24 cellular contexts compared by ENCODE assay signal in genomic region chr22:19394274-19395050, GRCh38.
"Had no signal": no experiment of that assay in that cellular context is flagged by ENCODE, and none has a peak within 500 bp of the region (broad histone marks: within the 10 kb centered on the region; RNA-seq: fewer than 3 reads in every experiment).

No MANE protein-coding gene starts in this region.

- H3K27ac Mint-ChIP-seq: activated B cell treated with CpG ODN at 0.5 μM for 24 hours; activated CD4-positive, alpha-beta T cell treated with anti-CD3 and anti-CD28 coated beads, Interleukin-2, amount 10 ng/mL, durations not matched to agents 7 days and 5 days; activated CD8-positive, alpha-beta T cell treated with anti-CD3 and anti-CD28 coated beads for 36 hours; activated naive CD4-positive, alpha-beta T cell treated with anti-CD3 and anti-CD28 coated beads, Interleukin-2, amount 50 U/mL, for 72 hours; activated naive CD8-positive, alpha-beta T cell treated with anti-CD3 and anti-CD28 coated beads, Interleukin-2, amount 50 U/mL, for 24 hours; activated T-cell treated with anti-CD3 and anti-CD28 coated beads, Interleukin-2, amount 50 U/mL, for 24 hours had no signal

- H3K4me3 Mint-ChIP-seq: activated B cell treated with CpG ODN at 0.5 μM for 24 hours; activated CD4-positive, alpha-beta T cell treated with anti-CD3 and anti-CD28 coated beads, Interleukin-2, amount 10 ng/mL, durations not matched to agents 7 days and 5 days; activated CD8-positive, alpha-beta T cell treated with anti-CD3 and anti-CD28 coated beads for 36 hours; activated naive CD8-positive, alpha-beta T cell treated with anti-CD3 and anti-CD28 coated beads, Interleukin-2, amount 50 U/mL, for 24 hours; activated T-cell treated with anti-CD3 and anti-CD28 coated beads, Interleukin-2, amount 50 U/mL, for 24 hours; activated T-helper 1 cell treated with anti-CD3 and anti-CD28 coated beads, Interleukin-12 subunit alpha, Interleukin-12 subunit beta, Interleukin-2, Interleukin-4 antibody, amounts not matched to agents 30 ng/mL and 10 ng/mL and 1 ng/mL, durations not matched to agents 14 hours and 24 hours and 36 hours; IgD-negative memory B cell; T-helper 17 cell had no signal

- DNase-seq: activated B cell treated with CpG ODN at 0.5 μM for 24 hours; activated CD4-positive, alpha-beta T cell treated with anti-CD3 and anti-CD28 coated beads, Interleukin-2, amount 10 ng/mL, durations not matched to agents 7 days and 5 days; activated CD8-positive, alpha-beta T cell treated with anti-CD3 and anti-CD28 coated beads for 36 hours; activated effector memory CD4-positive, alpha-beta T cell treated with anti-CD3 and anti-CD28 coated beads, Interleukin-2, amount 50 U/mL, for 16 hours; activated naive CD4-positive, alpha-beta T cell treated with Interleukin-2 at 50 U/mL for 16 hours; activated naive CD8-positive, alpha-beta T cell treated with anti-CD3 and anti-CD28 coated beads, Interleukin-2, amount 50 U/mL, for 24 hours; activated T-cell treated with anti-CD3 and anti-CD28 coated beads, Interleukin-2, amount 50 U/mL, for 24 hours; amniotic stem cell; body of pancreas; NCI-H1092; NCI-H1417; NCI-H1930; NCI-H2171; NCI-H2227 treated with DMSO at 0.1 percent for 48 hours; NCI-H446 treated with DMSO at 0.1 percent for 48 hours; NCI-H524 treated with DMSO at 0.1 percent for 48 hours; NCI-H748 treated with DMSO at 0.1 percent for 48 hours; SIG-M5; T-helper 17 cell; T-helper 9 cell had no signal

- H3K27me3 Mint-ChIP-seq: activated B cell treated with CpG ODN at 0.5 μM for 24 hours; activated CD4-positive, alpha-beta T cell treated with anti-CD3 and anti-CD28 coated beads, Interleukin-2, amount 10 ng/mL, durations not matched to agents 7 days and 5 days; activated CD8-positive, alpha-beta T cell treated with anti-CD3 and anti-CD28 coated beads for 36 hours; activated naive CD8-positive, alpha-beta T cell treated with anti-CD3 and anti-CD28 coated beads, Interleukin-2, amount 50 U/mL, for 24 hours; activated T-cell treated with anti-CD3 and anti-CD28 coated beads, Interleukin-2, amount 50 U/mL, for 24 hours; IgD-negative memory B cell; T-helper 17 cell had no signal

- FAIRE-seq: bronchial epithelial cell had no signal

- H3K9me3 Mint-ChIP-seq: activated B cell treated with CpG ODN at 0.5 μM for 24 hours; activated CD4-positive, alpha-beta T cell treated with anti-CD3 and anti-CD28 coated beads, Interleukin-2, amount 10 ng/mL, durations not matched to agents 7 days and 5 days; activated CD8-positive, alpha-beta T cell treated with anti-CD3 and anti-CD28 coated beads for 36 hours; activated naive CD4-positive, alpha-beta T cell treated with anti-CD3 and anti-CD28 coated beads, Interleukin-2, amount 50 U/mL, for 72 hours; activated naive CD8-positive, alpha-beta T cell treated with anti-CD3 and anti-CD28 coated beads, Interleukin-2, amount 50 U/mL, for 24 hours; activated T-cell treated with anti-CD3 and anti-CD28 coated beads, Interleukin-2, amount 50 U/mL, for 24 hours; activated T-helper 1 cell treated with anti-CD3 and anti-CD28 coated beads, Interleukin-12 subunit alpha, Interleukin-12 subunit beta, Interleukin-2, Interleukin-4 antibody, amounts not matched to agents 30 ng/mL and 10 ng/mL and 1 ng/mL, durations not matched to agents 14 hours and 24 hours and 36 hours; IgD-negative memory B cell had no signal

- ATAC-seq: activated CD8-positive, alpha-beta T cell treated with anti-CD3 and anti-CD28 coated beads for 36 hours; activated naive CD4-positive, alpha-beta T cell treated with anti-CD3 and anti-CD28 coated beads, Interleukin-2, amount 50 U/mL, for 72 hours; activated naive CD8-positive, alpha-beta T cell treated with anti-CD3 and anti-CD28 coated beads, Interleukin-2, amount 50 U/mL, for 24 hours; body of pancreas; T-helper 17 cell had no signal

- H3K4me1 Mint-ChIP-seq: activated B cell treated with CpG ODN at 0.5 μM for 24 hours; activated naive CD8-positive, alpha-beta T cell treated with anti-CD3 and anti-CD28 coated beads, Interleukin-2, amount 50 U/mL, for 24 hours; IgD-negative memory B cell; T-helper 17 cell had no signal
